In the genomic region with DNA sequence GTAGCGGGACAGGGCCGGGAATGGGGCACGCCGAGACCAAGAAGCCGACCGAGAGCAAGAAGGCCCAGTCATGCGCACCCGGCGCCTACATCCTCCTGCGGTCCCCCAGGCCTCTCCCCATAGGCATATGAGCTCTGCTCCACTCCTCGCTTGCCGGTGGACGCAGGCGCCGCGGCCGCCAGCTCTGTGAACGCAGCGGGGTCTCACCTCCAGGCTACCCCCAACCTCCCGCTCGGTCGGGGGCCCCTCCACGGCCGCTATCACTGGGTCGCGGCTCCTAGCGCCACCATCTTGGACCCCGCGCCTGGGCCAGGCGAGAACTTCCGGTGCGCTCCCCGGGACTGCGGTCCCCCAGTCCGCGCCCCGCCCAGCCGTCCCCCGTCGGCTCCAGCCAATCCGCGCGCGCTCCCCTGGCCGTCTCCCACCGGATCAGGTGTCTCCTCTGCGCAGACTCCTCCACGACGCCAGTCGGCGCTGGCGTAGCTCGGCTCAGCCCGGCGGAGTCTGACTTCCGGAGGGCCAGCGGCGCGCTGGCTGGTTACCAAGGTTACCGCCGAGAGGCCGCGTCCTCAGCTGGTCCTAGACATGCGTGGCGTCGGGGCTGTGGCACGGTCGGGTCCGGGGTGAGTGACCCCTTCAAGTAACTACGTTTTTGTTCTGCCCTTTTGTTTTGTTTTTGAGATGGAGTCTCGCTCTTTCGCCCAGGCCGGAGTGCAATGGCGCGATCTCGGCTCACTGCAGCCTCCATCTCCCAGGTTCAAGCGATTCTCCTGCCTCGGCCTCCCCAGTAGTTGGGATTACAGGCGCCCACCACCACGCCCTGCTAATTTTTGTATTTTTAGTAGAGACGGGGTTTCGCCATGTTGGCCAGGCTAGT, we compare ENCODE assay signal across 8 cellular contexts. TPM values are rescaled to one million over a fixed set of nuclear protein-coding genes. Genes with fewer than 3 reads are reported as not detected.
DNase-seq lines count a peak whose midpoint lies in the region; ATAC-seq and TF ChIP-seq lines count a peak whose summit lies in the region.

A gene (minus strand): TSS at position 328 of the 877 bp plus-strand sequence. CDS start 7,612 bp downstream, outside the sequence.

- ATAC-seq in GM19035 (IDR thresholded peaks at IDR 0.05; ENCODE audit: unreplicated experiment): peak; percentile 97
- peak; percentile 95 for ATAC-seq in HG03342 (IDR thresholded peaks at IDR 0.05; ENCODE audit: unreplicated experiment)

- TF ChIP-seq CTCF in kidney epithelial cell (IDR thresholded peaks at IDR 0.05; ENCODE audit: insufficient read depth, low read length, poor library complexity, severe bottlenecking): peak; percentile 82

- H3K27me3 ChIP-seq in kidney epithelial cell (ENCODE audit: control insufficient read depth, insufficient read depth, low read length): no peaks in the 10 kb centered on the region

- no peaks in the 10 kb centered on the region for H3K36me3 ChIP-seq in kidney epithelial cell (ENCODE audit: control insufficient read depth, insufficient read depth, low read length)

- H3K4me3 ChIP-seq in kidney epithelial cell (ENCODE audit: low read depth, low read length): peak within 1 kb of the TSS; percentile 54

- DNase-seq in AG20443 (ENCODE audit: low spot score) (peak; percentile 99), NCI-H446 (lab: John Stamatoyannopoulos, UW) (peak; percentile 84 to 97), cerebellum (ENCODE audit: low spot score) (peak; percentile 98), kidney epithelial cell (ENCODE audit: low read depth) (peak; percentile 74)
- peak; percentile 95 for DNase-seq in activated CD4-positive, alpha-beta T cell treated with anti-CD3 and anti-CD28 coated beads for 1 hour
- DNase-seq in stimulated activated CD4-positive, alpha-beta T cell treated with anti-CD3 and anti-CD28 coated beads, Interleukin-15, amount 100 ng/mL, for 24 hours: peak; percentile 99

RNA-seq across cellular contexts. Expression of the gene that starts here (rescaled TPM):
- total RNA-seq in cerebellum (30.5 TPM), kidney epithelial cell (9.4 and 10.5 TPM in 2 replicates)

Comparison
In these comparisons a context has a peak if more than half of its experiments do, and no peak if none do; other contexts are left out.
1. Peak in every context shown above with its lines: DNase-seq, ATAC-seq and H3K4me3 ChIP-seq.